29 cellular contexts compared by ENCODE assay signal in genomic region chr13:98190889-98191444, GRCh38. TPM values are rescaled to one million over a fixed set of nuclear protein-coding genes. Genes with fewer than 3 reads are reported as not detected.
"Had no signal": no experiment of that assay in that cellular context is flagged by ENCODE, and none has a peak within 500 bp of the region (broad histone marks: within the 10 kb centered on the region; RNA-seq: fewer than 3 reads in every experiment).

No MANE protein-coding gene starts in this region.

- FAIRE-seq: endometrium, keratinocyte had no signal

- ATAC-seq: activated T-cell treated with anti-CD3 and anti-CD28 coated beads, Interleukin-2, amount 50 U/mL, for 72 hours; gastroesophageal sphincter; natural killer cell treated with Interleukin-12 subunit alpha and Interleukin-12 subunit beta and Interleukin-15 and Interleukin-18, amount 100 ng/mL, for 72 hours; psoas muscle; right cardiac atrium; stimulated activated effector memory CD8-positive, alpha-beta T cell treated with anti-CD3 and anti-CD28 coated beads, Interleukin-12 subunit alpha, Interleukin-12 subunit beta, amount 100 ng/mL, for 72 hours; stimulated activated naive CD8-positive, alpha-beta T cell treated with anti-CD3 and anti-CD28 coated beads, Interleukin-15, amount 100 ng/mL, for 72 hours; T-helper 17 cell had no signal

- H3K4me3 Mint-ChIP-seq: activated CD4-positive, alpha-beta memory T cell treated with anti-CD3 and anti-CD28 coated beads for 36 hours; activated naive CD4-positive, alpha-beta T cell treated with anti-CD3 and anti-CD28 coated beads, Interleukin-2, amount 10 ng/mL, durations not matched to agents 7 days and 5 days; activated T-cell treated with anti-CD3 and anti-CD28 coated beads, Interleukin-2, amount 50 U/mL, for 72 hours; dendritic cell treated with granulocyte-macrophage colony-stimulating factor and Interleukin-4, amounts not matched to agents 40 ng/mL and 50 ng/mL, for 4 days; natural killer cell treated with Interleukin-12 subunit alpha and Interleukin-12 subunit beta and Interleukin-15 and Interleukin-18, amount 100 ng/mL, for 72 hours; stimulated activated effector memory CD8-positive, alpha-beta T cell treated with anti-CD3 and anti-CD28 coated beads, Interleukin-12 subunit alpha, Interleukin-12 subunit beta, amount 100 ng/mL, for 72 hours; stimulated activated naive CD8-positive, alpha-beta T cell treated with anti-CD3 and anti-CD28 coated beads, Interleukin-15, amount 100 ng/mL, for 72 hours; T-helper 17 cell had no signal

- H3K4me1 Mint-ChIP-seq: activated naive CD4-positive, alpha-beta T cell treated with anti-CD3 and anti-CD28 coated beads, Interleukin-2, amount 10 ng/mL, durations not matched to agents 7 days and 5 days; stimulated activated effector memory CD8-positive, alpha-beta T cell treated with anti-CD3 and anti-CD28 coated beads, Interleukin-12 subunit alpha, Interleukin-12 subunit beta, amount 100 ng/mL, for 72 hours; stimulated activated naive CD8-positive, alpha-beta T cell treated with anti-CD3 and anti-CD28 coated beads, Interleukin-15, amount 100 ng/mL, for 72 hours; T-helper 17 cell had no signal

- H3K27ac Mint-ChIP-seq: activated CD4-positive, alpha-beta memory T cell treated with anti-CD3 and anti-CD28 coated beads for 36 hours; activated naive CD4-positive, alpha-beta T cell treated with anti-CD3 and anti-CD28 coated beads, Interleukin-2, amount 10 ng/mL, durations not matched to agents 7 days and 5 days; activated T-cell treated with anti-CD3 and anti-CD28 coated beads, Interleukin-2, amount 50 U/mL, for 72 hours; dendritic cell treated with granulocyte-macrophage colony-stimulating factor and Interleukin-4, amounts not matched to agents 40 ng/mL and 50 ng/mL, for 4 days; natural killer cell treated with Interleukin-12 subunit alpha and Interleukin-12 subunit beta and Interleukin-15 and Interleukin-18, amount 100 ng/mL, for 72 hours; stimulated activated effector memory CD8-positive, alpha-beta T cell treated with anti-CD3 and anti-CD28 coated beads, Interleukin-12 subunit alpha, Interleukin-12 subunit beta, amount 100 ng/mL, for 72 hours; stimulated activated naive CD8-positive, alpha-beta T cell treated with anti-CD3 and anti-CD28 coated beads, Interleukin-15, amount 100 ng/mL, for 72 hours; T-helper 17 cell had no signal

- H3K27me3 ChIP-seq: cardiac muscle cell, esophagus muscularis mucosa, gastroesophageal sphincter, neutrophil, ovary, tibial nerve, uterus had no signal

- H3K27ac ChIP-seq: cardiac muscle cell, esophagus muscularis mucosa, gastroesophageal sphincter, neutrophil, ovary, psoas muscle, skin epidermis, tibial nerve, uterus had no signal

- H3K27me3 Mint-ChIP-seq: activated naive CD4-positive, alpha-beta T cell treated with anti-CD3 and anti-CD28 coated beads, Interleukin-2, amount 10 ng/mL, durations not matched to agents 7 days and 5 days; dendritic cell treated with granulocyte-macrophage colony-stimulating factor and Interleukin-4, amounts not matched to agents 40 ng/mL and 50 ng/mL, for 4 days; stimulated activated naive CD8-positive, alpha-beta T cell treated with anti-CD3 and anti-CD28 coated beads, Interleukin-15, amount 100 ng/mL, for 72 hours had no signal

- H3K4me3 ChIP-seq: cardiac muscle cell, esophagus muscularis mucosa, gastroesophageal sphincter, lung, ovary, psoas muscle, skin epidermis, tibial nerve, uterus had no signal

- H3K9me3 Mint-ChIP-seq: activated CD4-positive, alpha-beta memory T cell treated with anti-CD3 and anti-CD28 coated beads for 36 hours; activated naive CD4-positive, alpha-beta T cell treated with anti-CD3 and anti-CD28 coated beads, Interleukin-2, amount 10 ng/mL, durations not matched to agents 7 days and 5 days; activated T-cell treated with anti-CD3 and anti-CD28 coated beads, Interleukin-2, amount 50 U/mL, for 72 hours; dendritic cell treated with granulocyte-macrophage colony-stimulating factor and Interleukin-4, amounts not matched to agents 40 ng/mL and 50 ng/mL, for 4 days; natural killer cell treated with Interleukin-12 subunit alpha and Interleukin-12 subunit beta and Interleukin-15 and Interleukin-18, amount 100 ng/mL, for 72 hours; stimulated activated effector memory CD8-positive, alpha-beta T cell treated with anti-CD3 and anti-CD28 coated beads, Interleukin-12 subunit alpha, Interleukin-12 subunit beta, amount 100 ng/mL, for 72 hours; stimulated activated naive CD8-positive, alpha-beta T cell treated with anti-CD3 and anti-CD28 coated beads, Interleukin-15, amount 100 ng/mL, for 72 hours had no signal

- DNase-seq: activated CD4-positive, alpha-beta memory T cell treated with anti-CD3 and anti-CD28 coated beads for 36 hours; activated CD4-positive, alpha-beta T cell treated with anti-CD3 and anti-CD28 coated beads for 48 hours; activated effector memory CD4-positive, alpha-beta T cell treated with Interleukin-2 at 50 U/mL for 16 hours; activated naive CD4-positive, alpha-beta T cell treated with anti-CD3 and anti-CD28 coated beads, Interleukin-2, amount 10 ng/mL, durations not matched to agents 7 days and 5 days; activated T-cell treated with anti-CD3 and anti-CD28 coated beads, Interleukin-2, amount 50 U/mL, for 72 hours; effector CD4-positive, alpha-beta T cell; head of caudate nucleus; psoas muscle; stimulated activated CD4-positive, alpha-beta T cell treated with anti-CD3 and anti-CD28 coated beads, Interleukin-2, amount 100 ng/mL, for 24 hours; stimulated activated naive CD8-positive, alpha-beta T cell treated with anti-CD3 and anti-CD28 coated beads, Interleukin-15, amount 100 ng/mL, for 72 hours; SW 1271; T-helper 17 cell; uterus had no signal

- H3K9me3 ChIP-seq: esophagus muscularis mucosa, gastroesophageal sphincter, neutrophil, ovary, psoas muscle, tibial nerve, uterus had no signal

- H3K36me3 Mint-ChIP-seq: activated CD4-positive, alpha-beta memory T cell treated with anti-CD3 and anti-CD28 coated beads for 36 hours; activated naive CD4-positive, alpha-beta T cell treated with anti-CD3 and anti-CD28 coated beads, Interleukin-2, amount 10 ng/mL, durations not matched to agents 7 days and 5 days; natural killer cell treated with Interleukin-12 subunit alpha and Interleukin-12 subunit beta and Interleukin-15 and Interleukin-18, amount 100 ng/mL, for 72 hours; stimulated activated effector memory CD8-positive, alpha-beta T cell treated with anti-CD3 and anti-CD28 coated beads, Interleukin-12 subunit alpha, Interleukin-12 subunit beta, amount 100 ng/mL, for 72 hours had no signal

- H3K36me3 ChIP-seq: cardiac muscle cell, esophagus muscularis mucosa, gastroesophageal sphincter, neutrophil, ovary, tibial nerve, uterus had no signal

RNA-seq across cellular contexts. Expression of gene RNF113B, which starts 13.9 kb away (rescaled TPM):
- total RNA-seq: activated CD4-positive, alpha-beta memory T cell treated with anti-CD3 and anti-CD28 coated beads for 36 hours; activated T-cell treated with anti-CD3 and anti-CD28 coated beads, Interleukin-2, amount 50 U/mL, for 72 hours; cardiac muscle cell; cerebellum; esophagus muscularis mucosa; gastroesophageal sphincter; lung; mesenteric fat pad; natural killer cell treated with Interleukin-12 subunit alpha and Interleukin-12 subunit beta and Interleukin-15 and Interleukin-18, amount 100 ng/mL, for 72 hours; ovary; psoas muscle; right cardiac atrium; T-helper 17 cell; tibial nerve; uterus had no signal
- polyA plus RNA-seq: keratinocyte, lung, psoas muscle, right cardiac atrium had no signal
